24 cellular contexts compared by ENCODE assay signal in genomic region chr2:54348672-54349071, GRCh38.
A peak's percentile ranks its signal among the peaks of the same experiment; 100 is the strongest.
DNase-seq lines count a peak whose midpoint lies in the region; ATAC-seq, FAIRE-seq and TF ChIP-seq lines count a peak whose summit lies in the region.
"Had no signal": no experiment of that assay in that cellular context is flagged by ENCODE, and none has a peak within 500 bp of the region (broad histone marks: within the 10 kb centered on the region; RNA-seq: fewer than 3 reads in every experiment).

No MANE protein-coding gene starts in this region.

- no peak overlapping the region for H3K4me2 ChIP-seq in smooth muscle cell

- H3K79me2 ChIP-seq in smooth muscle cell (ENCODE audit: low read depth), result no peaks in the 10 kb centered on the region

- H3K27ac ChIP-seq in heart left ventricle (peak overlapping the region in 6 of 12 donors; percentile 0 to 63 (median 20)), smooth muscle cell (ENCODE audit: low read depth) (no peak overlapping the region), substantia nigra (ENCODE audit: low read depth, low read length, poor library complexity, severe bottlenecking) (no peak overlapping the region)
- H3K27ac ChIP-seq: C4-2B, upper lobe of left lung had no signal

- DNase-seq in EH (ENCODE audit: low read depth), result peak; percentile 68
- peak; percentile 89 for DNase-seq in astrocyte of the hippocampus (ENCODE audit: low read depth, low spot score)
- peak in 4 of 5 donors; percentile 58 to 69 (median 58) for DNase-seq in heart left ventricle
- peak; percentile 8 for DNase-seq in myocyte (ENCODE audit: low read depth)
- DNase-seq in MG63, result no peak
- no peak for DNase-seq in smooth muscle cell (lab: John Stamatoyannopoulos, UW; ENCODE audit: unreplicated experiment)
- DNase-seq in substantia nigra (lab: John Stamatoyannopoulos, UW), result no peak
- DNase-seq in frontal cortex (ENCODE audit: low spot score in 2 of 2), result no peak
- DNase-seq: activated B cell treated with CpG ODN at 0.5 μM for 24 hours; activated CD4-positive, alpha-beta T cell treated with anti-CD3 and anti-CD28 coated beads, Interleukin-2, amount 50 U/mL, for 48 hours; activated effector memory CD4-positive, alpha-beta T cell treated with Interleukin-2 at 50 U/mL for 16 hours; GOT3; hypothalamus; mesendoderm; naive thymus-derived CD4-positive, alpha-beta T cell; NCI-H146; NCI-H2171 treated with DMSO at 0.1 percent for 48 hours; NCI-H524 treated with DMSO at 0.1 percent for 48 hours; retina; stimulated activated CD8-positive, alpha-beta memory T cell treated with anti-CD3 and anti-CD28 coated beads, Interleukin-4, amount 100 ng/mL, for 48 hours; T1000 had no signal

- H3K9ac ChIP-seq in smooth muscle cell (ENCODE audit: low read depth), result no peak overlapping the region

- H3K27me3 ChIP-seq in heart left ventricle, result no peaks in the 10 kb centered on the region
- H3K27me3 ChIP-seq in MG63, result no peaks in the 10 kb centered on the region; the same call in none of the 2 replicates
- no peaks in the 10 kb centered on the region for H3K27me3 ChIP-seq in smooth muscle cell (ENCODE audit: low read depth)
- H3K27me3 ChIP-seq: upper lobe of left lung had no signal

- H2AFZ ChIP-seq in smooth muscle cell (ENCODE audit: low read depth), result no peak overlapping the region

- H4K20me1 ChIP-seq in smooth muscle cell (ENCODE audit: low read depth), result no peaks in the 10 kb centered on the region

- H3K4me1 ChIP-seq in heart left ventricle, result peaks cover 0 to 21% (median 2%) of the 10 kb centered on the region in 12 donors
- H3K4me1 ChIP-seq in smooth muscle cell (ENCODE audit: low read depth), result no peaks in the 10 kb centered on the region
- H3K4me1 ChIP-seq: upper lobe of left lung had no signal

- intact Hi-C loops in heart left ventricle (cut with DNase I), result loop anchor here in 2 of 10 donors (5.0 to 10.0 kb wide), 2 partner anchors 109 to 286 kb away; partner anchors contain the start of gene SPTBN1 (in 1 of the 2)

- no peak for FAIRE-seq in frontal cortex (lab: Jason Lieb, UNC)
- FAIRE-seq: islet of Langerhans had no signal

- no peak for TF ChIP-seq POLR2A in heart left ventricle (IDR thresholded peaks at IDR 0.05)

- H3K36me3 ChIP-seq in heart left ventricle (no peaks in the 10 kb centered on the region), MG63 (no peaks in the 10 kb centered on the region), smooth muscle cell (ENCODE audit: low read depth) (no peaks in the 10 kb centered on the region)
- H3K36me3 ChIP-seq: upper lobe of left lung had no signal

- TF ChIP-seq CTCF in heart left ventricle (IDR thresholded peaks at IDR 0.05), result no peak
- TF ChIP-seq CTCF in smooth muscle cell (IDR thresholded peaks at IDR 0.05; ENCODE audit: borderline replicate concordance, insufficient read depth, poor library complexity, severe bottlenecking), result no peak

- H3K9me3 ChIP-seq in heart left ventricle (no peaks in the 10 kb centered on the region), MG63 (no peaks in the 10 kb centered on the region), smooth muscle cell (replicated peaks; ENCODE audit: low read depth) (no peaks in the 10 kb centered on the region)
- H3K9me3 ChIP-seq: upper lobe of left lung had no signal

- H3F3A ChIP-seq in smooth muscle cell (ENCODE audit: low read depth), result no peaks in the 10 kb centered on the region

- WGBS in heart left ventricle, 4 donors, result 44 to 53% (median 47%) methylated on average over 3 of the region's 3 CpGs
- WGBS in smooth muscle cell (ENCODE audit: low lambda C conversion rate), result 48% methylated on average over 3 of the region's 3 CpGs

- H3K4me3 ChIP-seq in heart left ventricle (no peak overlapping the region), MG63 (no peak overlapping the region), smooth muscle cell (no peak overlapping the region)
- H3K4me3 ChIP-seq: upper lobe of left lung had no signal

- ATAC-seq in heart left ventricle, result peak; percentile 74 to 89 (median 86)
- ATAC-seq: naive thymus-derived CD4-positive, alpha-beta T cell had no signal

Comparison
In these comparisons a context has a peak if more than half of its experiments do, and no peak if none do; other contexts are left out.
1. DNase-seq: peak in EH (single experiment), astrocyte of the hippocampus (single experiment), heart left ventricle (4 of 5) and myocyte (single experiment); none in MG63 (single experiment), smooth muscle cell (single experiment), substantia nigra (0 of 49) and frontal cortex (0 of 2).